In the genomic region with DNA sequence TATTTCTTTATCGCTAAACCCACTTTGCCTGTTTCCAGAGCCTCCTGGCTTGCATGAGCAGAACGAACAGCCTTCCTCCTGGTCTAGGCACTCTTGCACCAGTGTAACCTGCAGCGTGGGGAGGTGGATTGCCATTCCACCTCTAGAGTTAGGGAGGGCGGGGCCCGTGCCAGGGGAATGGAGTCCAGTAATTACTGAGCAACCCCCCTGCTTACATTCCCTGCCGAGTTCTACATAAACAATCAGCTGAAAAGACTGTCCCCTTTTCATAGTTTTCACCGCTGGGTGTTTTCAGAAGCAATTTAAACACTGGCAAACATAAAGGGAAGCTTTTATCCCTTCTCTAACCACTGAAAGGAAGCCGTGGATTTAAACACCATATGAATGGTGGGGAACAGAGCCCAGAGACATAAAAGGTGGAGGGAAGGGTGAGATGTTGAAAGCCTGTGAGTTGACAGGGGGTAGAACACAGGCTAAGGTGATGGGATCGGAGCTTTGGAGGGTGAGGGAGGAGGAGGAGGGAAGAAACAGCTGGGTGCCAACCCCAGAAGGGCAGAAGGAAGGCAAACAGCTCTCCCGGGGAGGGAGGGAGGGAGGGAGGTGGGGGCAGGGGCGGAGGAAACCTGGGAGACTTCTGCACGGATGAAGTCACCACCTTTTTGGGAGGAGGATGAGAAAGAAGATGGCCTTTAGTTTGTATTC, we compare ENCODE assay signal across 8 cellular contexts.
DNase-seq lines count a peak whose midpoint lies in the region; FAIRE-seq and TF ChIP-seq lines count a peak whose summit lies in the region.

No MANE protein-coding gene starts in this region.

- no peaks in the 10 kb centered on the region for H3F3A ChIP-seq in neural cell (ENCODE audit: insufficient read depth, low read length, poor library complexity, severe bottlenecking)

- H2AFZ ChIP-seq in neural cell (ENCODE audit: low read depth, low read length): no peak overlapping the region

- H3K9me3 ChIP-seq in colonic mucosa (no peaks in the 10 kb centered on the region), neural cell (ENCODE audit: low read length) (no peaks in the 10 kb centered on the region)

- H4K20me1 ChIP-seq in neural cell (ENCODE audit: insufficient read depth): no peaks in the 10 kb centered on the region

- DNase-seq in G401 (ENCODE audit: low spot score) (peak; percentile 5), NCI-H2107 (lab: John Stamatoyannopoulos, UW) (peak; percentile 80), colonic mucosa (peak; percentile 75), ecto neural progenitor cell (ENCODE audit: low spot score) (no peak), D721Med (ENCODE audit: insufficient read length, low spot score) (no peak), GOT3 (lab: John Stamatoyannopoulos, UW) (no peak)
- no peak for DNase-seq in central memory CD4-positive, alpha-beta T cell

- H3K9me2 ChIP-seq in neural cell (ENCODE audit: insufficient read depth, low read length): no peaks in the 10 kb centered on the region

- no peak for TF ChIP-seq RAD21 in neural cell (conservative IDR thresholded peaks at IDR 0.05)

- H3K27me3 ChIP-seq in colonic mucosa (no peaks in the 10 kb centered on the region), neural cell (ENCODE audit: insufficient read depth, low read depth, low read length) (peaks cover 8% of the 10 kb centered on the region)

- H3K4me1 ChIP-seq in colonic mucosa: peaks cover 28% of the 10 kb centered on the region

- H3K27ac ChIP-seq in colonic mucosa (peak overlapping the region; percentile 88), neural cell (ENCODE audit: low read length) (no peak overlapping the region)

- H3K4me3 ChIP-seq in colonic mucosa: no peak overlapping the region
- peak overlapping the region; percentile 17 for H3K4me3 ChIP-seq in neural cell (ENCODE audit: low read length)

- no peaks in the 10 kb centered on the region for H3K79me2 ChIP-seq in neural cell (replicated peaks; ENCODE audit: insufficient read depth, low read length)

- TF ChIP-seq CTCF in colonic mucosa (IDR thresholded peaks at IDR 0.05) (no peak), neural cell (IDR thresholded peaks at IDR 0.05; ENCODE audit: poor library complexity, severe bottlenecking) (no peak), D721Med (IDR thresholded peaks at IDR 0.05; ENCODE audit: insufficient read depth, missing control alignments) (no peak)

- H3K9ac ChIP-seq in colonic mucosa (ENCODE audit: low read depth in 2 of 2, low read length in 2 of 2): peak overlapping the region in 1 of 2 donors; percentile 78
- H3K9ac ChIP-seq in neural cell (ENCODE audit: low read length): peak overlapping the region; percentile 25

- FAIRE-seq in D721Med (lab: Jason Lieb, UNC): no peak

- in situ Hi-C loops in G401 (cut with HindIII; ENCODE audit: low sequenced_read_pairs): loop anchor here (25.0 kb wide), 1 partner anchor 110 kb away; the partner anchor contains the start of gene CNIH3

- intact Hi-C loops in colonic mucosa (cut with DNase I): no loop called here

- H3K36me3 ChIP-seq in colonic mucosa (no peaks in the 10 kb centered on the region), neural cell (ENCODE audit: insufficient read depth, low read length) (no peaks in the 10 kb centered on the region)

- TF ChIP-seq EP300 in neural cell (conservative IDR thresholded peaks at IDR 0.05; ENCODE audit: poor library complexity, severe bottlenecking): no peak

- H3K4me2 ChIP-seq in neural cell (ENCODE audit: low read length): no peak overlapping the region

TF ChIP-seq in neural cell, 6 proteins besides CTCF, POLR2A, EP300 and RAD21:
- TF ChIP-seq TAF1 (IDR thresholded peaks at IDR 0.05; ENCODE audit: low read depth): no peak
- no peak for TF ChIP-seq POLR2AphosphoS5 (IDR thresholded peaks at IDR 0.05)
- no peak for TF ChIP-seq MXI1 (conservative IDR thresholded peaks at IDR 0.05; ENCODE audit: poor library complexity, severe bottlenecking)
- no peak for TF ChIP-seq REST (IDR thresholded peaks at IDR 0.05; ENCODE audit: borderline replicate concordance)

Comparison
In these comparisons a context has a peak if more than half of its experiments do, and no peak if none do; other contexts are left out.
1. DNase-seq: peak in G401 (single experiment), NCI-H2107 (single experiment) and colonic mucosa (single experiment); none in central memory CD4-positive, alpha-beta T cell (single experiment), ecto neural progenitor cell (single experiment), D721Med (single experiment) and GOT3 (single experiment).